8 cellular contexts compared by ENCODE assay signal in genomic region chrX:47218920-47219815, GRCh38. TPM values are rescaled to one million over a fixed set of nuclear protein-coding genes. Genes with fewer than 3 reads are reported as not detected.
DNase-seq lines count a peak whose midpoint lies in the region; ATAC-seq, FAIRE-seq and TF ChIP-seq lines count a peak whose summit lies in the region.

No MANE protein-coding gene starts in this region.

- ATAC-seq in GM19463 (IDR thresholded peaks at IDR 0.05; ENCODE audit: unreplicated experiment): no peak

- peak; percentile 51 for FAIRE-seq in GM12892 (lab: Jason Lieb, UNC)

- peaks cover 21% of the 10 kb centered on the region for H3K27me3 Mint-ChIP-seq in glutamatergic neuron (ENCODE audit: unreplicated experiment)

- H3K27me3 ChIP-seq in NT2/D1 (ENCODE audit: insufficient read depth, insufficient read length) (no peaks in the 10 kb centered on the region), prostate gland (replicated peaks; ENCODE audit: insufficient read depth) (no peaks in the 10 kb centered on the region)

- peaks cover 16% of the 10 kb centered on the region for H3K9me3 Mint-ChIP-seq in glutamatergic neuron (ENCODE audit: unreplicated experiment)

- H3K4me3 ChIP-seq in NT2/D1 (ENCODE audit: insufficient read length, low read depth): peak overlapping the region; percentile 89
- peak overlapping the region; percentile 68 to 70 for H3K4me3 ChIP-seq in prostate gland

- intact Hi-C loops in prostate gland (cut with DNase I): loop anchor here (5.0 kb wide), 1 partner anchor 143 kb away; no protein-coding TSS in a partner anchor

- no peaks in the 10 kb centered on the region for H3K9me3 ChIP-seq in NT2/D1 (ENCODE audit: insufficient read depth, low read length)
- no peaks in the 10 kb centered on the region for H3K9me3 ChIP-seq in prostate gland

- H3K27ac Mint-ChIP-seq in glutamatergic neuron (ENCODE audit: unreplicated experiment): peak overlapping the region; percentile 90

- H3K9ac ChIP-seq in NT2/D1 (ENCODE audit: insufficient read length, low read depth): peak overlapping the region; percentile 95

- 5% methylated on average over 19 of the region's 60 CpGs for WGBS in prostate gland

- peak overlapping the region; percentile 95 to 97 for H3K27ac ChIP-seq in prostate gland

- peaks cover 29% of the 10 kb centered on the region for H3K4me1 Mint-ChIP-seq in glutamatergic neuron (ENCODE audit: low read depth, unreplicated experiment)

- H3K36me3 Mint-ChIP-seq in glutamatergic neuron (ENCODE audit: unreplicated experiment): no peaks in the 10 kb centered on the region

- H3K36me3 ChIP-seq in NT2/D1 (ENCODE audit: insufficient read depth, insufficient read length, low read length) (peaks cover 69% of the 10 kb centered on the region), prostate gland (no peaks in the 10 kb centered on the region)

- TF ChIP-seq CTCF in glutamatergic neuron (IDR thresholded peaks at IDR 0.05; ENCODE audit: partially characterized antibody, unreplicated experiment) (no peak), prostate gland (IDR thresholded peaks at IDR 0.05) (no peak)

- H3K4me1 ChIP-seq in NT2/D1 (ENCODE audit: insufficient read depth, insufficient read length) (peaks cover 23% of the 10 kb centered on the region), prostate gland (replicated peaks) (no peaks in the 10 kb centered on the region)

- TF ChIP-seq POLR2A in GM12892 (IDR thresholded peaks at IDR 0.05; ENCODE audit: low read depth, low read length) (no peak), prostate gland (IDR thresholded peaks at IDR 0.05) (no peak)

- DNase-seq in GM12892 (ENCODE audit: insufficient read length) (peak; percentile 49), NT2/D1 (ENCODE audit: low read depth, low spot score) (no peak), activated gamma-delta T cell (lab: John Stamatoyannopoulos, UW) (peak; percentile 44), glutamatergic neuron (peak; percentile 67), prostate gland (ENCODE audit: low spot score) (no peak), NCI-H2196 (lab: John Stamatoyannopoulos, UW; ENCODE audit: unreplicated experiment) (no peak), NCI-H2107 treated with DMSO at 0.1 percent for 48 hours (lab: John Stamatoyannopoulos, UW; ENCODE audit: unreplicated experiment) (no peak)

- H3K4me3 Mint-ChIP-seq in glutamatergic neuron (ENCODE audit: unreplicated experiment): peak overlapping the region; percentile 98

RNA-seq across cellular contexts. Expression of gene CDK16, which starts 0.7 kb away (rescaled TPM):
- polyA plus RNA-seq in GM12892 (2012; ENCODE audit: missing spikeins): 25.7 TPM
- total RNA-seq in glutamatergic neuron (ENCODE audit: unreplicated experiment) (181 TPM), prostate gland (100 to 1,000 TPM in 1 of 2 donors, 10 to 100 TPM in 1; 63.5 to 173 TPM)

RNA-seq across cellular contexts. Expression of gene USP11, which starts 13.6 kb away (rescaled TPM):
- 16.1 TPM for polyA plus RNA-seq in GM12892 (2012; ENCODE audit: missing spikeins)
- total RNA-seq in glutamatergic neuron (ENCODE audit: unreplicated experiment): 190 TPM
- total RNA-seq in prostate gland: 100 to 1,000 TPM in 1 of 2 donors, 10 to 100 TPM in 1; 43.3 to 124 TPM

RNA-seq across cellular contexts. Expression of gene UBA1, which starts 25.5 kb away (rescaled TPM):
- 112 TPM for polyA plus RNA-seq in GM12892 (2012; ENCODE audit: missing spikeins)
- total RNA-seq in glutamatergic neuron (ENCODE audit: unreplicated experiment) (503 TPM), prostate gland (100 to 1,000 TPM; 185 to 286 TPM)

Comparison
In these comparisons a context has a peak if more than half of its experiments do, and no peak if none do; other contexts are left out.
1. DNase-seq: peak in GM12892 (single experiment), activated gamma-delta T cell (single experiment) and glutamatergic neuron (single experiment); none in NT2/D1 (single experiment), prostate gland (single experiment), NCI-H2196 (single experiment) and NCI-H2107 treated with DMSO at 0.1 percent for 48 hours (single experiment).